1 cellular context compared by ENCODE assay signal in genomic region chr7:132197772-132198171, GRCh38.
TF ChIP-seq lines count a peak whose summit lies in the region.

No MANE protein-coding gene starts in this region.

TF ChIP-seq in HepG2, 621 proteins besides CTCF, POLR2A, EP300 and RAD21 (continued from another document and continues in another):
- TF ChIP-seq ZFP90 (CRISPR knock-in tag; IDR thresholded peaks at IDR 0.05; ENCODE audit: borderline replicate concordance) (no peak), STAT5B (CRISPR knock-in tag; IDR thresholded peaks at IDR 0.05) (no peak), FOSL1 (CRISPR knock-in tag; IDR thresholded peaks at IDR 0.05; ENCODE audit: borderline replicate concordance) (no peak), DDIT3 (CRISPR knock-in tag; IDR thresholded peaks at IDR 0.05) (no peak), ZBTB20 (CRISPR knock-in tag; IDR thresholded peaks at IDR 0.05; ENCODE audit: borderline replicate concordance, low read depth) (0 out of 2 replicates have a peak, but pooled peaks have one; percentile 41), CREB1 (IDR thresholded peaks at IDR 0.05) (no peak), CREB1 (CRISPR knock-in tag; IDR thresholded peaks at IDR 0.05) (no peak), ZBTB10 (CRISPR knock-in tag; IDR thresholded peaks at IDR 0.05; ENCODE audit: borderline replicate concordance) (no peak), ZBTB7A (CRISPR knock-in tag; IDR thresholded peaks at IDR 0.05) (no peak), SP5 (CRISPR knock-in tag; IDR thresholded peaks at IDR 0.05; ENCODE audit: borderline replicate concordance, low read depth) (no peak), NR2C2 (CRISPR knock-in tag; IDR thresholded peaks at IDR 0.05; ENCODE audit: borderline replicate concordance) (no peak), ZNF331 (CRISPR knock-in tag; IDR thresholded peaks at IDR 0.05) (0 out of 2 replicates have a peak, but pooled peaks have one; percentile 34), ZBTB26 (CRISPR knock-in tag; IDR thresholded peaks at IDR 0.05; ENCODE audit: borderline replicate concordance) (no peak), FUBP1 (CRISPR knock-in tag; IDR thresholded peaks at IDR 0.05; ENCODE audit: borderline replicate concordance) (no peak), TBX3 (IDR thresholded peaks at IDR 0.05; ENCODE audit: borderline replicate concordance) (0 out of 2 replicates have a peak, but pooled peaks have one; percentile 12), ZNF3 (CRISPR knock-in tag; IDR thresholded peaks at IDR 0.05) (no peak), ZFP36 (IDR thresholded peaks at IDR 0.05; ENCODE audit: borderline replicate concordance, low read depth, low read length, partially characterized antibody) (no peak), KDM3A (CRISPR knock-in tag; IDR thresholded peaks at IDR 0.05; ENCODE audit: low read depth) (no peak), AKNA (CRISPR knock-in tag; IDR thresholded peaks at IDR 0.05; ENCODE audit: borderline replicate concordance) (no peak), SOX5 (CRISPR knock-in tag; IDR thresholded peaks at IDR 0.05; ENCODE audit: borderline replicate concordance) (peak; percentile 33; the same call in 1 of the 2 replicates), ZNF816 (CRISPR knock-in tag; IDR thresholded peaks at IDR 0.05; ENCODE audit: borderline replicate concordance) (no peak), MNT (IDR thresholded peaks at IDR 0.05) (no peak), UBTF (CRISPR knock-in tag; IDR thresholded peaks at IDR 0.05) (no peak), RXRA (CRISPR knock-in tag; IDR thresholded peaks at IDR 0.05) (no peak; the same call in 1 of the 2 replicates), GMEB2 (CRISPR knock-in tag; IDR thresholded peaks at IDR 0.05; ENCODE audit: low read depth) (no peak), JUNB (CRISPR knock-in tag; IDR thresholded peaks at IDR 0.05; ENCODE audit: borderline replicate concordance) (no peak), ERF (CRISPR knock-in tag; IDR thresholded peaks at IDR 0.05) (no peak), ARID5B (CRISPR knock-in tag; IDR thresholded peaks at IDR 0.05) (peak; percentile 63), KDM6A (CRISPR knock-in tag; IDR thresholded peaks at IDR 0.05; ENCODE audit: low read depth) (no peak), POGK (CRISPR knock-in tag; conservative IDR thresholded peaks at IDR 0.05) (no peak), ZNF543 (CRISPR knock-in tag; IDR thresholded peaks at IDR 0.05) (no peak), NFE2L1 (CRISPR knock-in tag; IDR thresholded peaks at IDR 0.05; ENCODE audit: borderline replicate concordance) (no peak), MTA1 (CRISPR knock-in tag; IDR thresholded peaks at IDR 0.05; ENCODE audit: borderline replicate concordance) (no peak)
